ENCODE assay signal across 15 cellular contexts in genomic region chr10:15780353-15781135, GRCh38.
DNase-seq lines count a peak whose midpoint lies in the region; ATAC-seq, FAIRE-seq and TF ChIP-seq lines count a peak whose summit lies in the region.
"Had no signal": no experiment of that assay in that cellular context is flagged by ENCODE, and none has a peak within 500 bp of the region (broad histone marks: within the 10 kb centered on the region; RNA-seq: fewer than 3 reads in every experiment).

No MANE protein-coding gene starts in this region.

- H3K4me1 ChIP-seq in ascending aorta (peaks cover 0 to 17% of the 10 kb centered on the region in 2 donors), psoas muscle (peaks cover 5% of the 10 kb centered on the region), endodermal cell (ENCODE audit: control insufficient read depth, insufficient read depth, low read length) (peaks cover 5% of the 10 kb centered on the region)

- 40 to 52% (median 44%) methylated on average over 6 of the region's 6 CpGs for WGBS in psoas muscle, 3 donors
- 90 to 94% methylated on average over 3 to 5 of the region's 6 CpGs for WGBS in endodermal cell (ENCODE audit: insufficient coverage in 1 of 2, insufficient read length in 1 of 2), 2 experiments

- H3K27ac Mint-ChIP-seq in type B pancreatic cell (no peak overlapping the region), endodermal cell (no peak overlapping the region)
- H3K27ac Mint-ChIP-seq: activated CD4-positive, alpha-beta T cell treated with anti-CD3 and anti-CD28 coated beads, Interleukin-2, amount 10 ng/mL, durations not matched to agents 24 days and 14 days had no signal

- no peak for FAIRE-seq in GM12892 (lab: Jason Lieb, UNC)

- H3K4me1 Mint-ChIP-seq in type B pancreatic cell (ENCODE audit: unreplicated experiment) (no peaks in the 10 kb centered on the region), endodermal cell (peaks cover 11% of the 10 kb centered on the region)

- H3K9me3 ChIP-seq in ascending aorta (no peaks in the 10 kb centered on the region), psoas muscle (peaks cover 9% of the 10 kb centered on the region), endodermal cell (ENCODE audit: control insufficient read depth, low read length) (peaks cover 16% of the 10 kb centered on the region)
- H3K9me3 ChIP-seq: SJCRH30 had no signal

- H3K27me3 ChIP-seq in ascending aorta (no peaks in the 10 kb centered on the region), psoas muscle (ENCODE audit: insufficient read depth in 3 of 3, low read length in 2 of 3) (no peaks in the 10 kb centered on the region), endodermal cell (ENCODE audit: control insufficient read depth, insufficient read depth, low read length, poor library complexity, severe bottlenecking) (no peaks in the 10 kb centered on the region)
- H3K27me3 ChIP-seq: cardiac muscle cell, SJCRH30 had no signal

- no peak overlapping the region for H3K9ac ChIP-seq in endodermal cell (ENCODE audit: extremely low read depth, low read length, poor library complexity, severe bottlenecking)

- H3K36me3 Mint-ChIP-seq in type B pancreatic cell (peaks cover 35% of the 10 kb centered on the region), endodermal cell (ENCODE audit: low read depth) (peaks cover 32% of the 10 kb centered on the region)

- peak overlapping the region in 1 of 2 donors; percentile 42 for H3K4me3 ChIP-seq in ascending aorta
- H3K4me3 ChIP-seq in fibroblast of mammary gland (ENCODE audit: control insufficient read depth, low read depth, low read length), result no peak overlapping the region
- no peak overlapping the region for H3K4me3 ChIP-seq in psoas muscle
- no peak overlapping the region for H3K4me3 ChIP-seq in endodermal cell (ENCODE audit: low read length)
- H3K4me3 ChIP-seq: cardiac muscle cell, SJCRH30 had no signal

- H3K4me3 Mint-ChIP-seq in type B pancreatic cell, result no peak overlapping the region
- no peak overlapping the region for H3K4me3 Mint-ChIP-seq in endodermal cell
- H3K4me3 Mint-ChIP-seq: activated CD4-positive, alpha-beta T cell treated with anti-CD3 and anti-CD28 coated beads, Interleukin-2, amount 10 ng/mL, durations not matched to agents 24 days and 14 days had no signal

- TF ChIP-seq POLR2A in GM12892 (IDR thresholded peaks at IDR 0.05; ENCODE audit: low read depth, low read length), result no peak

- ATAC-seq in psoas muscle, result peak in 2 of 4 donors; percentile 41 to 66
- ATAC-seq: stimulated activated naive CD8-positive, alpha-beta T cell treated with anti-CD3 and anti-CD28 coated beads, Interleukin-15, Interleukin-2, amounts not matched to agents 100 U/mL and 50 U/mL, for 24 hours had no signal

- DNase-seq in EL (peak; percentile 43), ascending aorta (ENCODE audit: low spot score in 2 of 2) (peak in 1 of 2 donors; percentile 77), fibroblast of mammary gland (ENCODE audit: low read depth) (peak; percentile 39), psoas muscle (peak; percentile 21 to 59), type B pancreatic cell (ENCODE audit: extremely low spot score, unreplicated experiment) (no peak), endodermal cell (no peak), GM12892 (ENCODE audit: insufficient read length) (no peak)
- no peak for DNase-seq in activated CD4-positive, alpha-beta T cell treated with anti-CD3 and anti-CD28 coated beads for 48 hours
- DNase-seq: activated CD4-positive, alpha-beta T cell treated with anti-CD3 and anti-CD28 coated beads, Interleukin-2, amount 10 ng/mL, durations not matched to agents 24 days and 14 days; activated naive CD4-positive, alpha-beta T cell treated with anti-CD3 and anti-CD28 coated beads, Interleukin-2, amount 50 U/mL, for 16 hours; activated T-cell treated with anti-CD3 and anti-CD28 coated beads for 4 hours; MV-4-11; SJCRH30; stimulated activated naive CD8-positive, alpha-beta T cell treated with anti-CD3 and anti-CD28 coated beads, Interleukin-15, Interleukin-2, amounts not matched to agents 100 U/mL and 50 U/mL, for 24 hours had no signal

- TF ChIP-seq CTCF in ascending aorta (IDR thresholded peaks at IDR 0.05), result no peak
- no peak for TF ChIP-seq CTCF in fibroblast of mammary gland (conservative IDR thresholded peaks at IDR 0.05; ENCODE audit: control insufficient read depth, insufficient read depth, low read depth, low read length)
- no peak for TF ChIP-seq CTCF in psoas muscle (IDR thresholded peaks at IDR 0.05)
- no peak for TF ChIP-seq CTCF in type B pancreatic cell (conservative IDR thresholded peaks at IDR 0.05)
- no peak for TF ChIP-seq CTCF in endodermal cell (conservative IDR thresholded peaks at IDR 0.05)

- H3K27ac ChIP-seq in ascending aorta, result peak overlapping the region; percentile 70 to 78
- H3K27ac ChIP-seq in psoas muscle, result peak overlapping the region; percentile 19
- no peak overlapping the region for H3K27ac ChIP-seq in endodermal cell (ENCODE audit: low read depth, low read length)
- H3K27ac ChIP-seq: cardiac muscle cell, SJCRH30 had no signal

- H3K27me3 Mint-ChIP-seq in type B pancreatic cell (no peaks in the 10 kb centered on the region), endodermal cell (ENCODE audit: insufficient read depth) (no peaks in the 10 kb centered on the region)
- H3K27me3 Mint-ChIP-seq: activated CD4-positive, alpha-beta T cell treated with anti-CD3 and anti-CD28 coated beads, Interleukin-2, amount 10 ng/mL, durations not matched to agents 24 days and 14 days had no signal

- intact Hi-C loops in ascending aorta (cut with DNase I), result no loop called here
- intact Hi-C loops in psoas muscle (cut with DNase I), result no loop called here

- H3K9me3 Mint-ChIP-seq in type B pancreatic cell (peaks cover 6% of the 10 kb centered on the region), endodermal cell (peaks cover 9% of the 10 kb centered on the region)
- H3K9me3 Mint-ChIP-seq: activated CD4-positive, alpha-beta T cell treated with anti-CD3 and anti-CD28 coated beads, Interleukin-2, amount 10 ng/mL, durations not matched to agents 24 days and 14 days had no signal

- H3K36me3 ChIP-seq in ascending aorta (peaks cover 0 to 11% of the 10 kb centered on the region in 2 donors), psoas muscle (ENCODE audit: insufficient read depth in 1 of 2, low read depth in 1 of 2) (peaks cover 0 to 44% of the 10 kb centered on the region in 2 donors), endodermal cell (ENCODE audit: control insufficient read depth, insufficient read depth, low read length) (peaks cover 45% of the 10 kb centered on the region)

Comparison
In these comparisons a context has a peak if more than half of its experiments do, and no peak if none do; other contexts are left out.
1. DNase-seq: peak in EL (single experiment), fibroblast of mammary gland (single experiment) and psoas muscle (2 of 2); none in type B pancreatic cell (single experiment), endodermal cell (single experiment), GM12892 (single experiment) and activated CD4-positive, alpha-beta T cell treated with anti-CD3 and anti-CD28 coated beads for 48 hours (single experiment).